ENCODE assay signal across 8 cellular contexts in the genomic region with DNA sequence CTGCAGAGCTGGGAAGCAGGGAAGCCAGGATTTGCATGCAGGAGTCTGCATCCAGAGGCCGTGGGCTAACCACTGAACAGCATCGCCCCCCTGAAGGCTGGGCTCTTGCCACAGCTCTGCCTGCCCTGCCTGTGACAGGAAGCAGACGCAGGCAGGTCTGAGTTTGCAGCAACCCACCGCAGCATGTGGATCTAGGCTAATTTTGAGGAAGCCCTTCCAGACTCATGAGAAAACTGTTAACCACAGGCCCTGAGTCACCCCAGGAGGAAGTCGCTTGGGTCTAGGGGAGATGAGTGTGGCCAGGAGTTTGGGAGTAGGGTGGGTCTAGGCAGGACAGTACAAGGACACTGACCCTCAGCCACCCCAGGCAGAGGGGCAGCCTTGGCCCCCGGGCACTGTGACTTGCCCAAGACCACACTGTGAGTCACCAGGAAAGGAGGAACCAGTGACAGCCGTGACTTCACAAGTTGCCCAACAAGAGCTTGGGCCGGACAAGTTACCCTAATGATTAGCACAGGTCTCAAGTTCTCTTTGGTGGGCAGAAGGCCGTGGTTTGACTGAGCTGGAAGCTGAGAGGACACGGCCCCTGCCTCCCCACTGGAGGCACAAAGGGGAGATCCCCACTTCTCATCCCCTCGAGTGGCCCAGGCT. TPM values are rescaled to one million over a fixed set of nuclear protein-coding genes. Genes with fewer than 3 reads are reported as not detected.
DNase-seq lines count a peak whose midpoint lies in the region; ATAC-seq and FAIRE-seq lines count a peak whose summit lies in the region.

No MANE protein-coding gene starts in this region.

- ATAC-seq in right cardiac atrium, result peak; percentile 82 to 87
- no peak for ATAC-seq in GM19035 (IDR thresholded peaks at IDR 0.05; ENCODE audit: unreplicated experiment)
- ATAC-seq in HG02884 (IDR thresholded peaks at IDR 0.05; ENCODE audit: unreplicated experiment), result no peak

- peaks cover 75% of the 10 kb centered on the region for H3K4me1 Mint-ChIP-seq in activated naive CD8-positive, alpha-beta T cell treated with anti-CD3 and anti-CD28 coated beads for 36 hours

- peak; percentile 98 for FAIRE-seq in GM18507 (lab: Jason Lieb, UNC)

- H3K9me3 ChIP-seq in SJSA1 (replicated peaks) (no peaks in the 10 kb centered on the region), right cardiac atrium (ENCODE audit: control insufficient read depth, low read length) (no peaks in the 10 kb centered on the region)

- 60% methylated on average over 11 of the region's 11 CpGs for WGBS in right cardiac atrium

- intact Hi-C loops in right cardiac atrium (cut with DNase I), result no loop called here

- DNase-seq in GM18507 (ENCODE audit: extremely low spot score, insufficient read length, low read depth) (no peak), SJSA1 (ENCODE audit: low read depth in 1 of 2, low spot score in 2 of 2) (peak; percentile 49 to 64), right cardiac atrium (peak; percentile 70 to 85 (median 85)), COLO829 (ENCODE audit: low spot score) (no peak)
- peak; percentile 78 for DNase-seq in activated naive CD8-positive, alpha-beta T cell treated with anti-CD3 and anti-CD28 coated beads for 36 hours
- DNase-seq in stimulated activated CD4-positive, alpha-beta T cell treated with anti-CD3 and anti-CD28 coated beads, Interleukin-12 subunit alpha, Interleukin-12 subunit beta, amount 100 ng/mL, for 4 hours, result peak; percentile 42

- H3K4me1 ChIP-seq in SJSA1 (replicated peaks) (peaks cover 14% of the 10 kb centered on the region), right cardiac atrium (ENCODE audit: control insufficient read depth, insufficient read depth, low read length) (no peaks in the 10 kb centered on the region)

- peak overlapping the region; percentile 99 for H3K4me3 Mint-ChIP-seq in activated naive CD8-positive, alpha-beta T cell treated with anti-CD3 and anti-CD28 coated beads for 36 hours

- no peaks in the 10 kb centered on the region for H3K36me3 ChIP-seq in SJSA1

- H3K27ac Mint-ChIP-seq in activated naive CD8-positive, alpha-beta T cell treated with anti-CD3 and anti-CD28 coated beads for 36 hours, result peak overlapping the region; percentile 98

- H3K9me3 Mint-ChIP-seq in activated naive CD8-positive, alpha-beta T cell treated with anti-CD3 and anti-CD28 coated beads for 36 hours, result no peaks in the 10 kb centered on the region

- H3K36me3 Mint-ChIP-seq in activated naive CD8-positive, alpha-beta T cell treated with anti-CD3 and anti-CD28 coated beads for 36 hours, result peaks cover 40% of the 10 kb centered on the region

- no peaks in the 10 kb centered on the region for H3K27me3 ChIP-seq in SJSA1 (replicated peaks)
- H3K27me3 ChIP-seq in right cardiac atrium (ENCODE audit: control insufficient read depth, insufficient read depth), result no peaks in the 10 kb centered on the region

- H3K27ac ChIP-seq in SJSA1 (peak overlapping the region; percentile 38), right cardiac atrium (ENCODE audit: low read length) (peak overlapping the region; percentile 57)

- no peak overlapping the region for H3K4me3 ChIP-seq in SJSA1
- H3K4me3 ChIP-seq in right cardiac atrium (ENCODE audit: low read length), result peak overlapping the region; percentile 1

- no peaks in the 10 kb centered on the region for H3K27me3 Mint-ChIP-seq in activated naive CD8-positive, alpha-beta T cell treated with anti-CD3 and anti-CD28 coated beads for 36 hours

RNA-seq across cellular contexts. Expression of a gene that starts 0.9 kb away (rescaled TPM):
- not detected in 2 replicates for total RNA-seq in SJSA1 (2014; rRNA removed; shearing (Covaris generic))
- 100 to 1,000 TPM; 232 to 233 TPM for total RNA-seq in activated naive CD8-positive, alpha-beta T cell treated with anti-CD3 and anti-CD28 coated beads for 36 hours
- total RNA-seq in right cardiac atrium, result 10 to 100 TPM; 25.4 to 55.1 (median 40.5) TPM
- polyA plus RNA-seq in right cardiac atrium, result 14.4 TPM

RNA-seq across cellular contexts. Expression of a gene that starts 33.3 kb away (rescaled TPM):
- 0.26 TPM in 1 of 2 replicates, not detected in the other for total RNA-seq in SJSA1 (2014; rRNA removed; shearing (Covaris generic))
- total RNA-seq in activated naive CD8-positive, alpha-beta T cell treated with anti-CD3 and anti-CD28 coated beads for 36 hours, result 1 to 10 TPM; 1.1 to 1.5 TPM
- total RNA-seq in right cardiac atrium, result not detected
- 0.07 TPM for polyA plus RNA-seq in right cardiac atrium

Comparison
In these comparisons a context has a peak if more than half of its experiments do, and no peak if none do; other contexts are left out.
1. DNase-seq: peak in SJSA1 (2 of 2), activated naive CD8-positive, alpha-beta T cell treated with anti-CD3 and anti-CD28 coated beads for 36 hours (single experiment), right cardiac atrium (3 of 3) and stimulated activated CD4-positive, alpha-beta T cell treated with anti-CD3 and anti-CD28 coated beads, Interleukin-12 subunit alpha, Interleukin-12 subunit beta, amount 100 ng/mL, for 4 hours (single experiment); none in GM18507 (single experiment) and COLO829 (single experiment).
2. ATAC-seq: peak in right cardiac atrium (2 of 2); none in GM19035 (single experiment) and HG02884 (single experiment).
3. RNA of a gene that starts 0.9 kb away (total RNA-seq): 232 to 233 TPM in activated naive CD8-positive, alpha-beta T cell treated with anti-CD3 and anti-CD28 coated beads for 36 hours and 25.4 to 55.1 TPM in right cardiac atrium; not detected in SJSA1; every median in the first group is over 10 times any median in the second.